Comparison of ENCODE assay signal across 1 cellular context in the genomic region with DNA sequence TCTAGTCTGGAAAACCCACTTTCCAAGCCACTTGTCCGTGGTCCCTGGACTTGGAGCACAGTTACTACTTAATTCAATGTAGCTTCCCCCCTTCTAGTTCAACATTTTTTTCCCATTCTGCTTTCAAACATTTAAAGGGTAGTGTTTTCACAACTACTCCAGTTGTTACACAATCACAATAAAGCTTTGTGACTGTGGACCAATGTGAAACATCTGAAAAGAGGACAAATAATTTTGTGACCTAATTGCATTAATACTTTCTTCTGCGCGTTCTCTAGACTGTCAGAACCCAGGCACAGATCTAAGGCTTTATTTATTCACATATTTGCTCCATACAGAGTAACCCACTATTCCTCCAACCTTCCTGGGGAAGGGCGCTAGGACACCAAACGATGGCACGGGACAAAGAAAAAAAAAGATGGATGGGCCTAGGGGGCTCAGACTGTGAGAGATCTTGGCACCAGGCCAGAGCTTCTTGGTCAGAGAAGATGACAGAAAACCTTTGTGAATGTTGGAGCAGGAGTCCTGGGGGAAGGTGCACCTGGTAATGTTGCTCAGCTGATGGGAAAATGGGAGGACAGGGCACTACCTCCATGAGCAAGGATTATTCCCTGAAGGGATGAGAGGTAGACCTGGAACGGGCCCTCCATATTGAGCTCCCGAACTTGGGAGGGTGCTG.
TF ChIP-seq lines count a peak whose summit lies in the region.

No MANE protein-coding gene starts in this region.

TF ChIP-seq in HepG2, 621 proteins besides CTCF, POLR2A, EP300 and RAD21 (continued from another document):
- no peak for TF ChIP-seq ZNF136 (CRISPR knock-in tag; IDR thresholded peaks at IDR 0.05; ENCODE audit: low read depth)
- TF ChIP-seq, protein P1, sequence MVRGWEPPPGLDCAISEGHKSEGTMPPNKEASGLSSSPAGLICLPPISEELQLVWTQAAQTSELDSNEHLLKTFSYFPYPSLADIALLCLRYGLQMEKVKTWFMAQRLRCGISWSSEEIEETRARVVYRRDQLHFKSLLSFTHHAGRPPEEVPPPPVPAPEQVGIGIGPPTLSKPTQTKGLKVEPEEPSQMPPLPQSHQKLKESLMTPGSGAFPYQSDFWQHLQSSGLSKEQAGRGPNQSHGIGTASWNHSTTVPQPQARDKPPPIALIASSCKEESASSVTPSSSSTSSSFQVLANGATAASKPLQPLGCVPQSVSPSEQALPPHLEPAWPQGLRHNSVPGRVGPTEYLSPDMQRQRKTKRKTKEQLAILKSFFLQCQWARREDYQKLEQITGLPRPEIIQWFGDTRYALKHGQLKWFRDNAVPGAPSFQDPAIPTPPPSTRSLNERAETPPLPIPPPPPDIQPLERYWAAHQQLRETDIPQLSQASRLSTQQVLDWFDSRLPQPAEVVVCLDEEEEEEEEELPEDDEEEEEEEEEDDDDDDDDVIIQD (CRISPR knock-in tag; IDR thresholded peaks at IDR 0.05; ENCODE audit: low read depth) = 0 out of 2 replicates have a peak, but pooled peaks have one; percentile 3
- TF ChIP-seq CEBPG (CRISPR knock-in tag; IDR thresholded peaks at IDR 0.05) = peak; percentile 41
- TF ChIP-seq ZNF432 (CRISPR knock-in tag; IDR thresholded peaks at IDR 0.05; ENCODE audit: borderline replicate concordance) = no peak
- TF ChIP-seq PRPF4 (IDR thresholded peaks at IDR 0.05; ENCODE audit: low read depth, low read length, poor library complexity, severe bottlenecking) = no peak
